In the genomic region with DNA sequence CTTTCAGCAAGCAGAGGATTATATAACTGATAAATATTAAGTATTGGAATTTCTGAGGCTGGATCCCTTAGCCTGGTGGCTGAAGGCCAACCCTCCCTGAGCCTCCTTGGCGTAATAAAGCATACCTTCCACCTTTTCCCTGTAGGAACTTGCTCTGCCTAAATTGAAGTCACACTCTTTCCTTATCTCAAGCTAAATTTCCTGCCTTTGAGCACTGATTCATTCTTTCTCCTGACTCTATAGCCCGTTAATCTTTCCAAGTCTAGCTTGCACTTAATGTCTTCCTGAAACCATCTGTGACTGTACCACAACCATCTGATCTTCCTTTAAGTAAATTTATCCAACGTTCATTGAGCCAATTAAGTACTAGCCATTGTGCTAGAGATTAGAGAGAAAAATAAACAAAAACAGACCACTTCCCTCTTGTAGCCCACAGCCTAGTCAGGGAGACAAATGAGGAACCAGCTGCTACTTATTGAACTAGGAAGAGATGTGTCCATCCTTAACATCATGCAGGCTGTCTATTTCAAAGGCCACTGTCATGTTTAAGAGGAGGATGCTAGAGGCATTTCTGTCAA, we compare ENCODE assay signal across 13 cellular contexts.
DNase-seq lines count a peak whose midpoint lies in the region; ATAC-seq, FAIRE-seq and TF ChIP-seq lines count a peak whose summit lies in the region.
"Had no signal": no experiment of that assay in that cellular context is flagged by ENCODE, and none has a peak within 500 bp of the region (broad histone marks: within the 10 kb centered on the region; RNA-seq: fewer than 3 reads in every experiment).

No MANE protein-coding gene starts in this region.

- no peaks in the 10 kb centered on the region for H3K9me3 Mint-ChIP-seq in stimulated activated memory B cell treated with anti-CD40 and anti-IgM and Interleukin-4, amounts not matched to agents 10 μg/mL and 1 μg/mL and 100 μg/mL, for 72 hours

- H3K4me3 ChIP-seq in K562: no peak overlapping the region
- H3K4me3 ChIP-seq: stomach had no signal

- no TSS peak for BruUV-seq in K562 (replicated peaks; lab: Mats Ljungman, UMichigan)

- H3K36me3 ChIP-seq in K562 (ENCODE audit: control insufficient read depth, insufficient read depth, low read length): no peaks in the 10 kb centered on the region
- H3K36me3 ChIP-seq: brain microvascular endothelial cell, stomach had no signal

- POLR2A ChIA-PET in K562 (lab: Yijun Ruan, JAX): no interaction called here

- H3K79me2 ChIP-seq in K562 (ENCODE audit: control insufficient read depth, insufficient read depth, low read length): no peaks in the 10 kb centered on the region

- TF ChIP-seq CTCF in K562 (IDR thresholded peaks at IDR 0.05 in 2 of 3, conservative IDR thresholded peaks at IDR 0.05 in 1 of 3; ENCODE audit: insufficient read depth in 2 of 3, low read depth in 1 of 3, low read length in 3 of 3): no peak

- FAIRE-seq in K562 (lab: Jason Lieb, UNC): no peak
- FAIRE-seq: HTR-8/SVneo had no signal

- H3K9me1 ChIP-seq in K562 (ENCODE audit: control insufficient read depth, insufficient read depth, low read length): no peaks in the 10 kb centered on the region

- ATAC-seq in K562 (no peak), GM18868 (IDR thresholded peaks at IDR 0.05; ENCODE audit: unreplicated experiment) (no peak), Right ventricle myocardium superior (ENCODE audit: poor library complexity) (no peak)
- ATAC-seq in stimulated activated memory B cell treated with anti-CD40 and anti-IgM and Interleukin-4, amounts not matched to agents 10 μg/mL and 1 μg/mL and 100 μg/mL, for 72 hours: peak; percentile 75

- TF ChIP-seq POLR2A in K562 (conservative IDR thresholded peaks at IDR 0.05): no peak

- H3K27me3 ChIP-seq in K562 (ENCODE audit: control insufficient read depth in 2 of 2, insufficient read depth in 2 of 2, low read length in 2 of 2): no peaks in the 10 kb centered on the region
- H3K27me3 ChIP-seq: brain microvascular endothelial cell, stomach had no signal

- no peak overlapping the region for H3K4me2 ChIP-seq in K562 (ENCODE audit: insufficient read depth, low read length)

- H4K20me1 ChIP-seq in K562 (replicated peaks; ENCODE audit: control insufficient read depth, insufficient read depth, low read length): no peaks in the 10 kb centered on the region

- no peak overlapping the region for H2AFZ ChIP-seq in K562 (ENCODE audit: low read depth, low read length)

- WGBS in K562 (ENCODE audit: insufficient coverage, low coverage, missing lambda C conversion rate): 14% methylated on average over 3 of the region's 3 CpGs

- no peak overlapping the region for H3K4me3 Mint-ChIP-seq in stimulated activated memory B cell treated with anti-CD40 and anti-IgM and Interleukin-4, amounts not matched to agents 10 μg/mL and 1 μg/mL and 100 μg/mL, for 72 hours

- TF ChIP-seq EP300 in K562 (IDR thresholded peaks at IDR 0.05; ENCODE audit: low read length): no peak

- intact Hi-C loops in K562 (cut with micrococcal nuclease) (no loop called here), Right ventricle myocardium superior (cut with DNase I) (no loop called here)

- peaks cover 42% of the 10 kb centered on the region for H3K4me1 Mint-ChIP-seq in stimulated activated memory B cell treated with anti-CD40 and anti-IgM and Interleukin-4, amounts not matched to agents 10 μg/mL and 1 μg/mL and 100 μg/mL, for 72 hours

- no peaks in the 10 kb centered on the region for H3K9me3 ChIP-seq in K562 (replicated peaks; ENCODE audit: control insufficient read depth, insufficient read depth, low read depth, low read length)
- H3K9me3 ChIP-seq: stomach had no signal

- in situ Hi-C loops in K562 (cut with MboI): no loop called here

- H3K27me3 Mint-ChIP-seq in stimulated activated memory B cell treated with anti-CD40 and anti-IgM and Interleukin-4, amounts not matched to agents 10 μg/mL and 1 μg/mL and 100 μg/mL, for 72 hours: no peaks in the 10 kb centered on the region

- CTCF ChIA-PET in K562 (lab: Yijun Ruan, JAX; ENCODE audit: low intra/inter-chr PET ratio): no interaction called here

- no peak overlapping the region for H3K27ac ChIP-seq in K562 (ENCODE audit: extremely low read depth, low read depth, low read length)
- H3K27ac ChIP-seq: brain microvascular endothelial cell, stomach had no signal

- TF ChIP-seq RAD21 in K562 (CRISPR knock-in tag; conservative IDR thresholded peaks at IDR 0.05 in 1 of 2, IDR thresholded peaks at IDR 0.05 in 1 of 2): no peak

- peaks cover 33% of the 10 kb centered on the region for H3K36me3 Mint-ChIP-seq in stimulated activated memory B cell treated with anti-CD40 and anti-IgM and Interleukin-4, amounts not matched to agents 10 μg/mL and 1 μg/mL and 100 μg/mL, for 72 hours

- no peak overlapping the region for H3K9ac ChIP-seq in K562 (ENCODE audit: insufficient read depth in 1 of 2, low read depth in 2 of 2, low read length in 2 of 2)

- no peaks in the 10 kb centered on the region; a peak in 1 of 5 replicates for H3K4me1 ChIP-seq in K562 (replicated peaks in 1 of 2; ENCODE audit: control insufficient read depth in 2 of 2, insufficient read depth in 2 of 2, low read length in 2 of 2)

- DNase-seq in NCI-H1105 treated with DMSO at 0.1 percent for 48 hours (lab: John Stamatoyannopoulos, UW): peak; percentile 29
- DNase-seq in NCI-H1105 (lab: John Stamatoyannopoulos, UW): no peak
- DNase-seq in NCI-H774 (lab: John Stamatoyannopoulos, UW): peak; percentile 0
- DNase-seq in K562 (ENCODE audit: extremely low read depth in 1 of 4, low spot score in 3 of 4): no peak
- DNase-seq in NCI-H526 (lab: John Stamatoyannopoulos, UW): no peak
- no peak for DNase-seq in Right ventricle myocardium superior
- DNase-seq: activated T-cell treated with anti-CD3 and anti-CD28 coated beads, Interleukin-2, amount 50 U/mL, for 1 hour; brain microvascular endothelial cell; kidney glomerular epithelial cell; stomach had no signal

- H3K27ac Mint-ChIP-seq in stimulated activated memory B cell treated with anti-CD40 and anti-IgM and Interleukin-4, amounts not matched to agents 10 μg/mL and 1 μg/mL and 100 μg/mL, for 72 hours: no peak overlapping the region

TF ChIP-seq in K562, 482 proteins besides CTCF, POLR2A, EP300 and RAD21:
- TF ChIP-seq SPI1 (IDR thresholded peaks at IDR 0.05; ENCODE audit: borderline replicate concordance, low read depth, low read length) (peak; percentile 64; the same call in 1 of the 2 replicates), ZNF57 (CRISPR knock-in tag; IDR thresholded peaks at IDR 0.05) (no peak), SOX6 (IDR thresholded peaks at IDR 0.05) (peak; percentile 65; the same call in 1 of the 2 replicates), RCOR1 (IDR thresholded peaks at IDR 0.05; ENCODE audit: borderline replicate concordance in 1 of 2, low read depth in 2 of 2, low read length in 2 of 2) (0 out of 4 replicates have a peak, but pooled peaks of 1 of the 2 experiments have one; percentile 28), MEIS2 (IDR thresholded peaks at IDR 0.05; ENCODE audit: partially characterized antibody) (peak; percentile 58), FOXA3 (CRISPR knock-in tag; conservative IDR thresholded peaks at IDR 0.05 in 1 of 2, IDR thresholded peaks at IDR 0.05 in 1 of 2) (peak in 1 of 2 experiments; percentile 68; a peak in 2 of 4 replicates), RNF2 (IDR thresholded peaks at IDR 0.05) (no peak), DDX20 (tag; IDR thresholded peaks at IDR 0.05; ENCODE audit: low read depth) (no peak)
- TF ChIP-seq, protein P1, sequence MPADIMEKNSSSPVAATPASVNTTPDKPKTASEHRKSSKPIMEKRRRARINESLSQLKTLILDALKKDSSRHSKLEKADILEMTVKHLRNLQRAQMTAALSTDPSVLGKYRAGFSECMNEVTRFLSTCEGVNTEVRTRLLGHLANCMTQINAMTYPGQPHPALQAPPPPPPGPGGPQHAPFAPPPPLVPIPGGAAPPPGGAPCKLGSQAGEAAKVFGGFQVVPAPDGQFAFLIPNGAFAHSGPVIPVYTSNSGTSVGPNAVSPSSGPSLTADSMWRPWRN (IDR thresholded peaks at IDR 0.05; ENCODE audit: low read depth): peak; percentile 85

Comparison
In these comparisons a context has a peak if more than half of its experiments do, and no peak if none do; other contexts are left out.
1. DNase-seq: peak in NCI-H1105 treated with DMSO at 0.1 percent for 48 hours (single experiment) and NCI-H774 (single experiment); none in NCI-H1105 (single experiment), K562 (0 of 4), NCI-H526 (0 of 2) and Right ventricle myocardium superior (single experiment).